Comparison of ENCODE assay signal across 22 cellular contexts in the genomic region with DNA sequence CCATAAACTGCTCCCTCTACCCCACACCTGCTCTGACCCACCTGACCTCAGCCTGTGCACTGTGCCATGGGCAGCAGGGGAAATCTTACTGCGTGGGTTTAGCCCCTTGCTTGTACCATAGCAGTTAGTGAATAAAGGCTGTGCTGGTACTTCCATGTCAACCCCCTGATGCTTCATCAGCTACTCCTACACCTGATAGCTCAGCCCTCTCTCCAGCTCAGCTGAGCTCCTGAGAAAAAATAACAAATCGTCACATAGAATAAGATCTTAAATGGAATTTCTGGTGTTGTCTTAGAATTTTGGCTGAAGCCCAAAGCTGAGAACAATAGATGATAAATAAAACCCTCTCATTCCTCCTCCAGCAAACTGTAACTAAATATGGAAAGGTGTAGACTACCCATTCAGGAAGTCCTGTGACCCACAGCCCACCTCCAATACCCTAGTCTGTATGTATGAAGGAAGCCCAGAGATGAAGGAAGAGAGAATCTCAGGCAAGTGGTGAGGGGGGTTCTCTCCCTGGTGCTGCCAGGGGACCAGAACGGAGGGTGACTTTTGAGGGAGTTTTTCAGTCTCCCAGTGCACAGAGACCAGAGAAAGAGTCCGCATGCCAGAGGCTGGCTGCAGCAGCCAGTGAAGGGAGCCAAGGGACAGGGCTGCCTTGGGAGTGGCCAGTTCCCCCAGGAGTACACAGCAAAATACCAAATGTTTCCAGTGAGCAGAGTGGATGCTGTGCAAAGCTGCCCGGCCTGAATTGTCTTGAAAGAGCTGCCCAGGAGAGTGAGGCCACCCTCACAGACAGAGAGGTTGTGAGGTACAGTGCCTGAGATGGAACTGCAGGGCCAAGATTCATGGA.
DNase-seq lines count a peak whose midpoint lies in the region; ATAC-seq lines count a peak whose summit lies in the region.
"Had no signal": no experiment of that assay in that cellular context is flagged by ENCODE, and none has a peak within 500 bp of the region (broad histone marks: within the 10 kb centered on the region; RNA-seq: fewer than 3 reads in every experiment).

No MANE protein-coding gene starts in this region.

- CTCF ChIA-PET in activated CD4-positive, alpha-beta T cell treated with anti-CD3 and anti-CD28 coated beads, Interleukin-2, amount 10 ng/mL, durations not matched to agents 7 days and 5 days (lab: Charles Lee) = no interaction called here

- POLR2A ChIA-PET in activated CD4-positive, alpha-beta T cell treated with anti-CD3 and anti-CD28 coated beads, Interleukin-2, amount 10 ng/mL, durations not matched to agents 7 days and 5 days (lab: Charles Lee) = no interaction called here

- peak overlapping the region; percentile 34 for H3K27ac ChIP-seq in cingulate gyrus (ENCODE audit: low read depth, low read length)
- H3K27ac ChIP-seq: cardiac muscle cell, PC-9, SJCRH30 had no signal

- DNase-seq in M059J (ENCODE audit: low read depth) (peak; percentile 49), left cardiac atrium (peak; percentile 27), NCI-H2196 (lab: John Stamatoyannopoulos, UW; ENCODE audit: unreplicated experiment) (no peak), NCI-H2227 treated with DMSO at 0.1 percent for 48 hours (lab: John Stamatoyannopoulos, UW) (no peak)
- no peak for DNase-seq in stimulated activated effector memory CD8-positive, alpha-beta T cell treated with anti-CD3 and anti-CD28 coated beads, Interleukin-12 subunit alpha, Interleukin-12 subunit beta, amount 100 ng/mL, for 72 hours (ENCODE audit: low spot score in 2 of 2)
- DNase-seq in activated CD4-positive, alpha-beta T cell treated with anti-CD3 and anti-CD28 coated beads, Interleukin-2, amount 10 ng/mL, durations not matched to agents 7 days and 5 days = no peak
- DNase-seq: activated CD4-positive, CD25-positive, alpha-beta regulatory T cell treated with anti-CD3 and anti-CD28 coated beads, Interleukin-2, amount 50 U/mL, for 72 hours; activated CD8-positive, alpha-beta T cell treated with anti-CD3 and anti-CD28 coated beads for 36 hours; left colon; NCI-H1417 treated with DMSO at 0.1 percent for 48 hours; NCI-H510A treated with DMSO at 0.1 percent for 48 hours; NK-92 treated with Interleukin-12 subunit alpha and Interleukin-12 subunit beta, amount 100 ng/mL, for 24 hours; occipital lobe; PC-9; retina; SJCRH30; stimulated activated CD4-positive, alpha-beta T cell treated with anti-CD3 and anti-CD28 coated beads, Interleukin-4, amount 100 ng/mL, for 1 hour; stimulated activated naive CD4-positive, alpha-beta T cell treated with Interleukin-2 at 50 U/mL for 16 hours; T-helper 1 cell had no signal

- no peak overlapping the region for H3K4me3 Mint-ChIP-seq in stimulated activated effector memory CD8-positive, alpha-beta T cell treated with anti-CD3 and anti-CD28 coated beads, Interleukin-12 subunit alpha, Interleukin-12 subunit beta, amount 100 ng/mL, for 72 hours
- H3K4me3 Mint-ChIP-seq in activated CD4-positive, alpha-beta T cell treated with anti-CD3 and anti-CD28 coated beads, Interleukin-2, amount 10 ng/mL, durations not matched to agents 7 days and 5 days = no peak overlapping the region
- H3K4me3 Mint-ChIP-seq: activated CD8-positive, alpha-beta T cell treated with anti-CD3 and anti-CD28 coated beads for 36 hours; dendritic cell treated with granulocyte-macrophage colony-stimulating factor and Interleukin-4, amounts not matched to agents 40 ng/mL and 50 ng/mL, for 4 days had no signal

- no peaks in the 10 kb centered on the region for H3K36me3 Mint-ChIP-seq in stimulated activated effector memory CD8-positive, alpha-beta T cell treated with anti-CD3 and anti-CD28 coated beads, Interleukin-12 subunit alpha, Interleukin-12 subunit beta, amount 100 ng/mL, for 72 hours
- H3K36me3 Mint-ChIP-seq in activated CD4-positive, alpha-beta T cell treated with anti-CD3 and anti-CD28 coated beads, Interleukin-2, amount 10 ng/mL, durations not matched to agents 7 days and 5 days (ENCODE audit: low read depth) = no peaks in the 10 kb centered on the region

- peak; percentile 60 to 72 for ATAC-seq in left cardiac atrium
- ATAC-seq in stimulated activated effector memory CD8-positive, alpha-beta T cell treated with anti-CD3 and anti-CD28 coated beads, Interleukin-12 subunit alpha, Interleukin-12 subunit beta, amount 100 ng/mL, for 72 hours = peak; percentile 46
- ATAC-seq: activated CD8-positive, alpha-beta T cell treated with anti-CD3 and anti-CD28 coated beads for 36 hours; left colon had no signal

- H3K27me3 Mint-ChIP-seq in activated CD4-positive, alpha-beta T cell treated with anti-CD3 and anti-CD28 coated beads, Interleukin-2, amount 10 ng/mL, durations not matched to agents 7 days and 5 days = peaks cover 3% of the 10 kb centered on the region
- H3K27me3 Mint-ChIP-seq: dendritic cell treated with granulocyte-macrophage colony-stimulating factor and Interleukin-4, amounts not matched to agents 40 ng/mL and 50 ng/mL, for 4 days had no signal

- no peak overlapping the region for H3K27ac Mint-ChIP-seq in stimulated activated effector memory CD8-positive, alpha-beta T cell treated with anti-CD3 and anti-CD28 coated beads, Interleukin-12 subunit alpha, Interleukin-12 subunit beta, amount 100 ng/mL, for 72 hours
- no peak overlapping the region for H3K27ac Mint-ChIP-seq in activated CD4-positive, alpha-beta T cell treated with anti-CD3 and anti-CD28 coated beads, Interleukin-2, amount 10 ng/mL, durations not matched to agents 7 days and 5 days
- H3K27ac Mint-ChIP-seq: activated CD8-positive, alpha-beta T cell treated with anti-CD3 and anti-CD28 coated beads for 36 hours; dendritic cell treated with granulocyte-macrophage colony-stimulating factor and Interleukin-4, amounts not matched to agents 40 ng/mL and 50 ng/mL, for 4 days had no signal

- no peaks in the 10 kb centered on the region for H3K9me3 Mint-ChIP-seq in stimulated activated effector memory CD8-positive, alpha-beta T cell treated with anti-CD3 and anti-CD28 coated beads, Interleukin-12 subunit alpha, Interleukin-12 subunit beta, amount 100 ng/mL, for 72 hours
- no peaks in the 10 kb centered on the region for H3K9me3 Mint-ChIP-seq in activated CD4-positive, alpha-beta T cell treated with anti-CD3 and anti-CD28 coated beads, Interleukin-2, amount 10 ng/mL, durations not matched to agents 7 days and 5 days
- H3K9me3 Mint-ChIP-seq: activated CD8-positive, alpha-beta T cell treated with anti-CD3 and anti-CD28 coated beads for 36 hours; dendritic cell treated with granulocyte-macrophage colony-stimulating factor and Interleukin-4, amounts not matched to agents 40 ng/mL and 50 ng/mL, for 4 days had no signal

- H3K4me1 Mint-ChIP-seq in stimulated activated effector memory CD8-positive, alpha-beta T cell treated with anti-CD3 and anti-CD28 coated beads, Interleukin-12 subunit alpha, Interleukin-12 subunit beta, amount 100 ng/mL, for 72 hours = no peaks in the 10 kb centered on the region
- no peaks in the 10 kb centered on the region for H3K4me1 Mint-ChIP-seq in activated CD4-positive, alpha-beta T cell treated with anti-CD3 and anti-CD28 coated beads, Interleukin-2, amount 10 ng/mL, durations not matched to agents 7 days and 5 days

- intact Hi-C loops in left cardiac atrium (cut with DNase I) = no loop called here

Comparison
In these comparisons a context has a peak if more than half of its experiments do, and no peak if none do; other contexts are left out.
1. DNase-seq: peak in M059J (single experiment) and left cardiac atrium (single experiment); none in stimulated activated effector memory CD8-positive, alpha-beta T cell treated with anti-CD3 and anti-CD28 coated beads, Interleukin-12 subunit alpha, Interleukin-12 subunit beta, amount 100 ng/mL, for 72 hours (0 of 2), activated CD4-positive, alpha-beta T cell treated with anti-CD3 and anti-CD28 coated beads, Interleukin-2, amount 10 ng/mL, durations not matched to agents 7 days and 5 days (single experiment), NCI-H2196 (single experiment) and NCI-H2227 treated with DMSO at 0.1 percent for 48 hours (single experiment).